In the genomic region with DNA sequence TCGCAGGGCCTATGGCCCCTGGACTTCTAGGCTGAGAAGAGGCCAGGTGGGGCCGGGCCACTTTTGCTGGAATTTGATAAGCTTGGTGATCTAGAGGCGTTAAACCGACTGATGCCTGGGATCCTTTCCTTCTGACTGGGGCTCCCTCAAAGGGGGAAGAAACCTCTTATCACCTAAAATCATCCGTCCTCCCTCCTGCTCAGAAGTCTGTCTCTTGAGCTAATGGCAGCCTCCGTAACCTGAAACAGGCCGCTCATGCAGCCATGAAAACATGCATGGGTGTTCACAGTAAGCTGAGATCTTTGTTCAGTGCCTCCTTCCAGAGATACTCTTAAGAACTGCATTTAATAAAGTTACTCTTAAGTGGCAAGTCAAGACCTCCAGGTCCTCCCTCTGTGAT, we compare ENCODE assay signal across 16 cellular contexts.
"Had no signal": no experiment of that assay in that cellular context is flagged by ENCODE, and none has a peak within 500 bp of the region (broad histone marks: within the 10 kb centered on the region; RNA-seq: fewer than 3 reads in every experiment).

No MANE protein-coding gene starts in this region.

- H3K4me3 ChIP-seq: ascending aorta, gastrocnemius medialis, thyroid gland, uterus had no signal

- DNase-seq: activated CD4-positive, alpha-beta T cell treated with anti-CD3 and anti-CD28 coated beads, Interleukin-2, amount 50 U/mL, for 1 hour; activated CD4-positive, CD25-positive, alpha-beta regulatory T cell treated with anti-CD3 and anti-CD28 coated beads, Interleukin-2, amount 50 U/mL, for 72 hours; activated gamma-delta T cell treated with Interleukin-2 at 50 U/mL for 16 hours; cortex of kidney; gastrocnemius medialis; head of caudate nucleus; mesenchymal stem cell; retina; stimulated activated CD4-positive, alpha-beta T cell treated with anti-CD3 and anti-CD28 coated beads, Interleukin-12 subunit alpha, Interleukin-12 subunit beta, amount 100 ng/mL, for 4 hours; stimulated activated CD4-positive, alpha-beta T cell treated with anti-CD3 and anti-CD28 coated beads, Interleukin-1b, Interleukin-23, amount 100 ng/mL, for 48 hours; stimulated activated CD8-positive, alpha-beta memory T cell treated with anti-CD3 and anti-CD28 coated beads, Interleukin-4, amount 100 ng/mL, for 48 hours; stimulated activated naive CD4-positive, alpha-beta T cell; thyroid gland; uterus had no signal

- H3K27me3 ChIP-seq: ascending aorta, gastrocnemius medialis, thyroid gland, uterus had no signal

- H3K4me1 ChIP-seq: ascending aorta, gastrocnemius medialis, thyroid gland, uterus had no signal

- H3K27ac ChIP-seq: ascending aorta, gastrocnemius medialis, thyroid gland, uterus, VCaP had no signal

- H3K36me3 ChIP-seq: ascending aorta, thyroid gland had no signal

- ATAC-seq: gastrocnemius medialis had no signal

- H3K9me3 ChIP-seq: ascending aorta, gastrocnemius medialis, thyroid gland, uterus had no signal
